Comparison of ENCODE assay signal across 21 cellular contexts in the genomic region with DNA sequence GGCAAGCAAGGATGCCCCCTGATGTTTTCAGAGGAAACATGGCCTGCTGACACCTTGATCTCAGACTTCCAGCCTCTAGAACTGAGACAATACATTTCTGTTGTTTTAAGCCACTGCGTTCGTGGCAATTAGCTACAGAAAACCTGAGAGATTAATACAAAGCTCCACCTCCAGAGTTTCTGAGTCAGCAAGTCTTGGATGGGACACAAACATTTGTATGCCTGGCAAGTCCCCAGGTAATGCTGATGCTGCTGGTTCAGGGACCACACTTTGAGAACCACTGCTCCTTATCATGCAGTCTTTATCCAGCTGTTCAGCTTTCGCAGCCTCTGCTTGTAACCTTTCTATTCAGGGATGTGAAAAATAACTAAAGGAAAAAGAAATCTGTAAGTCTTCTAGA.
"Had no signal": no experiment of that assay in that cellular context is flagged by ENCODE, and none has a peak within 500 bp of the region (broad histone marks: within the 10 kb centered on the region; RNA-seq: fewer than 3 reads in every experiment).

No MANE protein-coding gene starts in this region.

- H3K9me3 ChIP-seq: colonic mucosa, transverse colon, uterus had no signal

- H3K4me1 ChIP-seq: colonic mucosa, left lung, transverse colon, uterus had no signal

- ATAC-seq: activated T-cell treated with anti-CD3 and anti-CD28 coated beads, Interleukin-2, amount 50 U/mL, for 72 hours; left lung; naive thymus-derived CD4-positive, alpha-beta T cell; stimulated activated naive B cell treated with anti-CD40 and anti-IgM and Interleukin-4, amounts not matched to agents 10 μg/mL and 1 μg/mL and 100 μg/mL, for 72 hours had no signal

- H3K27me3 ChIP-seq: brain microvascular endothelial cell, colonic mucosa, left lung, transverse colon, uterus had no signal

- H3K36me3 ChIP-seq: brain microvascular endothelial cell, colonic mucosa, left lung, transverse colon, uterus had no signal

- H3K4me3 ChIP-seq: colonic mucosa, left lung, lung, transverse colon, uterus had no signal

- H3K27ac ChIP-seq: brain microvascular endothelial cell, colonic mucosa, left lung, transverse colon, uterus had no signal

- DNase-seq: activated CD4-positive, alpha-beta memory T cell treated with anti-CD3 and anti-CD28 coated beads for 36 hours; activated CD4-positive, alpha-beta T cell treated with anti-CD3 and anti-CD28 coated beads for 48 hours; activated effector memory CD4-positive, alpha-beta T cell treated with Interleukin-2 at 50 U/mL for 16 hours; activated naive CD4-positive, alpha-beta T cell treated with anti-CD3 and anti-CD28 coated beads for 36 hours; activated naive CD8-positive, alpha-beta T cell treated with anti-CD3 and anti-CD28 coated beads, Interleukin-2, amount 10 ng/mL, durations not matched to agents 7 days and 5 days; activated T-cell treated with anti-CD3 and anti-CD28 coated beads, Interleukin-2, amount 50 U/mL, for 72 hours; amniotic stem cell; brain microvascular endothelial cell; colonic mucosa; erythroblast; foreskin melanocyte; left lung; naive thymus-derived CD4-positive, alpha-beta T cell; retina; stimulated activated CD4-positive, alpha-beta T cell treated with anti-CD3 and anti-CD28 coated beads, Interleukin-2, amount 100 ng/mL, for 48 hours; stimulated activated CD8-positive, alpha-beta memory T cell treated with anti-CD3 and anti-CD28 coated beads, Interleukin-4, amount 100 ng/mL, for 48 hours; stimulated activated naive B cell treated with anti-CD40 and anti-IgM and Interleukin-4, amounts not matched to agents 10 μg/mL and 1 μg/mL and 100 μg/mL, for 72 hours; T1000; transverse colon; uterus had no signal
